19 cellular contexts compared by ENCODE assay signal in the genomic region with DNA sequence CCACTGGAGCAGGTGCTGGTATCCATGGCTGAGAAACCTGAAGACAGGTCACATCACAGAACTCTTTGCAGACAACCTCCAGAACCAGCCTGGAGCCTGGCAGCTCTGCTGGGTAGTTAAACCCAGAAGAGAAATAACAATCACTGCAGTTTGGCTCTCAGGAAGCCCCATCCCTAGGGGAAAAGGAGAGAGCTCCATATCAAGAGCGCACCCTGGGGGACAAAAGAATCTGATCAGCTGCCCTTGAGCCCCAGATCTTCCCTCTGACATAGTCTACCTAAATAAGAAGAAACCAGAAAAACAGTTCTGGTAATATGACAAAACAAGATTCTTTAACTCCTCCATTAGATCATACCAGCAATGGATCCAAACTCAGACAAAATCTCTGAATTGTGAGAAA.
DNase-seq lines count a peak whose midpoint lies in the region; ATAC-seq and TF ChIP-seq lines count a peak whose summit lies in the region.
"Had no signal": no experiment of that assay in that cellular context is flagged by ENCODE, and none has a peak within 500 bp of the region (broad histone marks: within the 10 kb centered on the region; RNA-seq: fewer than 3 reads in every experiment).

No MANE protein-coding gene starts in this region.

- peaks cover 11% of the 10 kb centered on the region for H3K9me3 Mint-ChIP-seq in chondrocyte (ENCODE audit: low read depth)

- ATAC-seq in SK-N-SH treated with all-trans-retinoic acid at 6 μM for 48 hours = no peak

- no peak overlapping the region for H4K91ac ChIP-seq in mesenchymal stem cell (ENCODE audit: low read length)

- no peak overlapping the region for H2BK120ac ChIP-seq in mesenchymal stem cell (ENCODE audit: low read depth, low read length)

- WGBS in mesenchymal stem cell = no CpG with 5 or more reads among the region's 1 CpG

- H3K4me3 Mint-ChIP-seq in chondrocyte (ENCODE audit: unreplicated experiment) = no peak overlapping the region

- H3K27me3 Mint-ChIP-seq in chondrocyte (ENCODE audit: low read depth) = no peaks in the 10 kb centered on the region

- no peak overlapping the region for H3K27ac Mint-ChIP-seq in chondrocyte (ENCODE audit: unreplicated experiment)

- TF ChIP-seq RAD21 in Ishikawa (IDR thresholded peaks at IDR 0.05; ENCODE audit: low read depth) = peak; percentile 22; the same call in 1 of the 2 replicates

- H3K4me1 ChIP-seq in mesenchymal stem cell (ENCODE audit: control insufficient read depth, insufficient read depth, low read depth, low read length) = no peaks in the 10 kb centered on the region
- H3K4me1 ChIP-seq: adrenal gland, right atrium auricular region had no signal

- no peaks in the 10 kb centered on the region for H3K79me1 ChIP-seq in mesenchymal stem cell (replicated peaks; ENCODE audit: low read length, poor library complexity, severe bottlenecking)

- H2AFZ ChIP-seq in mesenchymal stem cell (ENCODE audit: low read depth, low read length) = no peak overlapping the region

- H2BK5ac ChIP-seq in mesenchymal stem cell (ENCODE audit: low read depth, low read length, poor library complexity, severe bottlenecking) = no peak overlapping the region

- no peak overlapping the region for H2AK5ac ChIP-seq in mesenchymal stem cell (ENCODE audit: low read length, severe bottlenecking)

- no peak overlapping the region for H3K23ac ChIP-seq in mesenchymal stem cell (ENCODE audit: low read length in 2 of 2)

- H3K9me3 ChIP-seq in mesenchymal stem cell (ENCODE audit: control insufficient read depth, low read length) = no peaks in the 10 kb centered on the region
- H3K9me3 ChIP-seq: adrenal gland, right atrium auricular region had no signal

- no peak for TF ChIP-seq EP300 in Ishikawa (IDR thresholded peaks at IDR 0.05; ENCODE audit: borderline replicate concordance)

- H3K27ac ChIP-seq in mesenchymal stem cell (ENCODE audit: low read length, poor library complexity, severe bottlenecking) = no peak overlapping the region
- H3K27ac ChIP-seq: adrenal gland, cardiac muscle cell, right atrium auricular region had no signal

- no peak overlapping the region for H4K8ac ChIP-seq in mesenchymal stem cell (ENCODE audit: low read length)

- peak overlapping the region in 1 of 2 experiments; percentile 12 for H3K18ac ChIP-seq in mesenchymal stem cell (ENCODE audit: low read depth in 1 of 2, low read length in 2 of 2)

- peaks cover 0 to 4% of the 10 kb centered on the region in 2 experiments for H3K27me3 ChIP-seq in mesenchymal stem cell (ENCODE audit: control insufficient read depth in 1 of 2, insufficient read depth in 1 of 2, low read length in 2 of 2)
- H3K27me3 ChIP-seq: adrenal gland, cardiac muscle cell, right atrium auricular region had no signal

- no peak overlapping the region for H3K4me3 ChIP-seq in mesenchymal stem cell (ENCODE audit: insufficient read depth in 1 of 2, low read depth in 1 of 2, low read length in 2 of 2)
- H3K4me3 ChIP-seq: adrenal gland, cardiac muscle cell, right atrium auricular region had no signal

- no peak overlapping the region for H3K9ac ChIP-seq in mesenchymal stem cell (ENCODE audit: low read length)

- H3K4ac ChIP-seq in mesenchymal stem cell (ENCODE audit: low read depth in 1 of 2, low read length in 2 of 2) = no peak overlapping the region

- no peak overlapping the region for H2BK12ac ChIP-seq in mesenchymal stem cell (ENCODE audit: low read length in 2 of 2)

- H3K4me2 ChIP-seq in mesenchymal stem cell (ENCODE audit: low read length, poor library complexity, severe bottlenecking) = no peak overlapping the region

- H3K36me3 Mint-ChIP-seq in chondrocyte (ENCODE audit: low read depth) = peaks cover 5% of the 10 kb centered on the region

- DNase-seq in EH (ENCODE audit: low read depth) (peak; percentile 9), chondrocyte (ENCODE audit: low spot score) (no peak), mesenchymal stem cell (peak; percentile 5), retina (no peak), RKO (ENCODE audit: low spot score) (no peak), NCI-H2081 treated with DMSO at 0.1 percent for 48 hours (lab: John Stamatoyannopoulos, UW) (no peak)
- DNase-seq: activated CD4-positive, alpha-beta T cell treated with anti-CD3 and anti-CD28 coated beads, Interleukin-2, amount 50 U/mL, for 4 hours; activated gamma-delta T cell; adrenal gland; glutamatergic neuron; KG1; NCI-H1048; NCI-H526; Right ventricle myocardium superior; T-helper 1 cell had no signal

- H3K36me3 ChIP-seq in mesenchymal stem cell (ENCODE audit: control insufficient read depth in 1 of 2, insufficient read depth in 2 of 2, low read depth in 1 of 2, low read length in 2 of 2) = no peaks in the 10 kb centered on the region
- H3K36me3 ChIP-seq: adrenal gland, cardiac muscle cell, right atrium auricular region had no signal

- no peak overlapping the region for H3K14ac ChIP-seq in mesenchymal stem cell (ENCODE audit: low read length in 2 of 2)

- H3K4me1 Mint-ChIP-seq in chondrocyte (ENCODE audit: low read depth) = peaks cover 3% of the 10 kb centered on the region

- peak; percentile 45 for TF ChIP-seq CTCF in chondrocyte (IDR thresholded peaks at IDR 0.05)

- H2BK15ac ChIP-seq in mesenchymal stem cell (ENCODE audit: low read depth, poor library complexity, severe bottlenecking) = no peak overlapping the region

TF ChIP-seq in Ishikawa, 13 proteins besides CTCF, POLR2A, EP300 and RAD21 (continues in another document):
- TF ChIP-seq EGR1 (IDR thresholded peaks at IDR 0.05) (no peak), TCF12 (IDR thresholded peaks at IDR 0.05; ENCODE audit: low read depth) (no peak), CEBPB (IDR thresholded peaks at IDR 0.05) (no peak)
- TF ChIP-seq, protein P1, sequence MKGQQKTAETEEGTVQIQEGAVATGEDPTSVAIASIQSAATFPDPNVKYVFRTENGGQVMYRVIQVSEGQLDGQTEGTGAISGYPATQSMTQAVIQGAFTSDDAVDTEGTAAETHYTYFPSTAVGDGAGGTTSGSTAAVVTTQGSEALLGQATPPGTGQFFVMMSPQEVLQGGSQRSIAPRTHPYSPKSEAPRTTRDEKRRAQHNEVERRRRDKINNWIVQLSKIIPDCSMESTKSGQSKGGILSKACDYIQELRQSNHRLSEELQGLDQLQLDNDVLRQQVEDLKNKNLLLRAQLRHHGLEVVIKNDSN (IDR thresholded peaks at IDR 0.05) = no peak

TF ChIP-seq in SK-N-SH treated with all-trans-retinoic acid at 6 μM for 48 hours, 23 proteins besides CTCF, POLR2A, EP300 and RAD21:
- TF ChIP-seq OSR1 (CRISPR knock-in tag; IDR thresholded peaks at IDR 0.05) (no peak), GLIS3 (CRISPR knock-in tag; IDR thresholded peaks at IDR 0.05) (no peak), ZNF565 (CRISPR knock-in tag; conservative IDR thresholded peaks at IDR 0.05; ENCODE audit: low read depth) (no peak), ZNF8 (CRISPR knock-in tag; IDR thresholded peaks at IDR 0.05) (no peak), SNAI2 (CRISPR knock-in tag; IDR thresholded peaks at IDR 0.05) (no peak)
- TF ChIP-seq, protein P2, sequence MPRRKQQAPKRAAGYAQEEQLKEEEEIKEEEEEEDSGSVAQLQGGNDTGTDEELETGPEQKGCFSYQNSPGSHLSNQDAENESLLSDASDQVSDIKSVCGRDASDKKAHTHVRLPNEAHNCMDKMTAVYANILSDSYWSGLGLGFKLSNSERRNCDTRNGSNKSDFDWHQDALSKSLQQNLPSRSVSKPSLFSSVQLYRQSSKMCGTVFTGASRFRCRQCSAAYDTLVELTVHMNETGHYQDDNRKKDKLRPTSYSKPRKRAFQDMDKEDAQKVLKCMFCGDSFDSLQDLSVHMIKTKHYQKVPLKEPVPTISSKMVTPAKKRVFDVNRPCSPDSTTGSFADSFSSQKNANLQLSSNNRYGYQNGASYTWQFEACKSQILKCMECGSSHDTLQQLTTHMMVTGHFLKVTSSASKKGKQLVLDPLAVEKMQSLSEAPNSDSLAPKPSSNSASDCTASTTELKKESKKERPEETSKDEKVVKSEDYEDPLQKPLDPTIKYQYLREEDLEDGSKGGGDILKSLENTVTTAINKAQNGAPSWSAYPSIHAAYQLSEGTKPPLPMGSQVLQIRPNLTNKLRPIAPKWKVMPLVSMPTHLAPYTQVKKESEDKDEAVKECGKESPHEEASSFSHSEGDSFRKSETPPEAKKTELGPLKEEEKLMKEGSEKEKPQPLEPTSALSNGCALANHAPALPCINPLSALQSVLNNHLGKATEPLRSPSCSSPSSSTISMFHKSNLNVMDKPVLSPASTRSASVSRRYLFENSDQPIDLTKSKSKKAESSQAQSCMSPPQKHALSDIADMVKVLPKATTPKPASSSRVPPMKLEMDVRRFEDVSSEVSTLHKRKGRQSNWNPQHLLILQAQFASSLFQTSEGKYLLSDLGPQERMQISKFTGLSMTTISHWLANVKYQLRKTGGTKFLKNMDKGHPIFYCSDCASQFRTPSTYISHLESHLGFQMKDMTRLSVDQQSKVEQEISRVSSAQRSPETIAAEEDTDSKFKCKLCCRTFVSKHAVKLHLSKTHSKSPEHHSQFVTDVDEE (CRISPR knock-in tag; IDR thresholded peaks at IDR 0.05) = no peak
- TF ChIP-seq, protein P3, sequence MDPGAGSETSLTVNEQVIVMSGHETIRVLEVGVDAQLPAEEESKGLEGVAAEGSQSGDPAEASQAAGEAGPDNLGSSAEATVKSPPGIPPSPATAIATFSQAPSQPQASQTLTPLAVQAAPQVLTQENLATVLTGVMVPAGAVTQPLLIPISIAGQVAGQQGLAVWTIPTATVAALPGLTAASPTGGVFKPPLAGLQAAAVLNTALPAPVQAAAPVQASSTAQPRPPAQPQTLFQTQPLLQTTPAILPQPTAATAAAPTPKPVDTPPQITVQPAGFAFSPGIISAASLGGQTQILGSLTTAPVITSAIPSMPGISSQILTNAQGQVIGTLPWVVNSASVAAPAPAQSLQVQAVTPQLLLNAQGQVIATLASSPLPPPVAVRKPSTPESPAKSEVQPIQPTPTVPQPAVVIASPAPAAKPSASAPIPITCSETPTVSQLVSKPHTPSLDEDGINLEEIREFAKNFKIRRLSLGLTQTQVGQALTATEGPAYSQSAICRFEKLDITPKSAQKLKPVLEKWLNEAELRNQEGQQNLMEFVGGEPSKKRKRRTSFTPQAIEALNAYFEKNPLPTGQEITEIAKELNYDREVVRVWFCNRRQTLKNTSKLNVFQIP (CRISPR knock-in tag; IDR thresholded peaks at IDR 0.05; ENCODE audit: borderline replicate concordance, low read depth) = no peak

Comparison
In these comparisons a context has a peak if more than half of its experiments do, and no peak if none do; other contexts are left out.
1. DNase-seq: peak in EH (single experiment) and mesenchymal stem cell (single experiment); none in chondrocyte (single experiment), retina (single experiment), RKO (single experiment) and NCI-H2081 treated with DMSO at 0.1 percent for 48 hours (single experiment).